8 cellular contexts compared by ENCODE assay signal in genomic region chr4:75939890-75940691, GRCh38. TPM values are rescaled to one million over a fixed set of nuclear protein-coding genes. Genes with fewer than 3 reads are reported as not detected.
DNase-seq lines count a peak whose midpoint lies in the region; ATAC-seq and TF ChIP-seq lines count a peak whose summit lies in the region.

No MANE protein-coding gene starts in this region.

- H3K4me1 ChIP-seq in foreskin keratinocyte (no peaks in the 10 kb centered on the region), neuron (ENCODE audit: insufficient read depth, low read length) (peaks cover 10% of the 10 kb centered on the region), subcutaneous abdominal adipose tissue (ENCODE audit: control insufficient read depth in 5 of 5, insufficient read depth in 5 of 5, low read length in 5 of 5) (peaks cover 0 to 18% (median 8%) of the 10 kb centered on the region in 5 donors)

- H2AFZ ChIP-seq in neuron (ENCODE audit: low read depth, low read length): peak overlapping the region; percentile 67

- TF ChIP-seq CTCF in foreskin keratinocyte (conservative IDR thresholded peaks at IDR 0.05): no peak

- DNase-seq in C1 segment of cervical spinal cord (lab: John Stamatoyannopoulos, UW) (peak in 13 of 14 donors; percentile 15 to 70 (median 57)), RPMI7951 (ENCODE audit: low read depth) (peak; percentile 64), activated gamma-delta T cell (lab: John Stamatoyannopoulos, UW) (peak; percentile 62), foreskin keratinocyte (peak; percentile 18 to 40)

- H3K9me3 ChIP-seq in neuron (ENCODE audit: low read length) (no peaks in the 10 kb centered on the region), subcutaneous abdominal adipose tissue (ENCODE audit: control insufficient read depth in 5 of 5, low read length in 5 of 5) (no peaks in the 10 kb centered on the region)

- no peaks in the 10 kb centered on the region for H3K36me3 ChIP-seq in neuron (ENCODE audit: insufficient read depth, low read length)
- H3K36me3 ChIP-seq in subcutaneous abdominal adipose tissue (ENCODE audit: control insufficient read depth in 5 of 5, insufficient read depth in 5 of 5, low read length in 5 of 5): peaks cover 0 to 17% (median 5%) of the 10 kb centered on the region in 5 donors

- H3K4me3 ChIP-seq in neuron (ENCODE audit: low read length): peak overlapping the region; percentile 68
- H3K4me3 ChIP-seq in subcutaneous abdominal adipose tissue (ENCODE audit: low read depth in 1 of 5, low read length in 5 of 5): peak overlapping the region; percentile 72 to 96 (median 92)

- H3K27me3 ChIP-seq in foreskin keratinocyte: no peaks in the 10 kb centered on the region
- no peaks in the 10 kb centered on the region for H3K27me3 ChIP-seq in neuron (ENCODE audit: insufficient read depth, low read length)
- no peaks in the 10 kb centered on the region for H3K27me3 ChIP-seq in subcutaneous abdominal adipose tissue (ENCODE audit: control insufficient read depth in 5 of 5, insufficient read depth in 4 of 5, low read length in 5 of 5)

- H3K27ac ChIP-seq in foreskin keratinocyte (no peak overlapping the region), subcutaneous abdominal adipose tissue (ENCODE audit: low read depth, low read length) (peak overlapping the region; percentile 58)

- H3K9ac ChIP-seq in subcutaneous abdominal adipose tissue (ENCODE audit: low read length in 5 of 5): peak overlapping the region in 4 of 5 donors; percentile 68 to 77 (median 71)

- peak; percentile 67 for ATAC-seq in GM19023 (IDR thresholded peaks at IDR 0.05; ENCODE audit: unreplicated experiment)
- peak; percentile 47 for ATAC-seq in HG03196 (IDR thresholded peaks at IDR 0.05; ENCODE audit: unreplicated experiment)
- ATAC-seq in foreskin keratinocyte: peak; percentile 74

RNA-seq across cellular contexts. Expression of gene NAAA, which starts 0.7 kb away (rescaled TPM):
- total RNA-seq in RPMI7951 (2014; rRNA removed; shearing (Covaris generic)): 34.6 and 42.4 TPM in 2 replicates
- 5.7 and 10.4 TPM in 2 replicates for total RNA-seq in foreskin keratinocyte
- 4.1 and 6.3 TPM in 2 replicates for polyA plus RNA-seq in foreskin keratinocyte

RNA-seq across cellular contexts. Expression of gene PPEF2, which starts 37.8 kb away (rescaled TPM):
- total RNA-seq in RPMI7951 (2014; rRNA removed; shearing (Covaris generic)): not detected in 2 replicates
- total RNA-seq in foreskin keratinocyte: not detected in 2 replicates
- polyA plus RNA-seq in foreskin keratinocyte: not detected in 2 replicates

RNA-seq across cellular contexts. Expression of gene SDAD1, which starts 50.7 kb away (rescaled TPM):
- 21.6 and 30.5 TPM in 2 replicates for total RNA-seq in RPMI7951 (2014; rRNA removed; shearing (Covaris generic))
- 37.6 and 38.8 TPM in 2 replicates for total RNA-seq in foreskin keratinocyte
- polyA plus RNA-seq in foreskin keratinocyte: 11.8 and 14.9 TPM in 2 replicates
